35 cellular contexts compared by ENCODE assay signal in genomic region chr12:24519759-24520158, GRCh38.
"Had no signal": no experiment of that assay in that cellular context is flagged by ENCODE, and none has a peak within 500 bp of the region (broad histone marks: within the 10 kb centered on the region; RNA-seq: fewer than 3 reads in every experiment).

No MANE protein-coding gene starts in this region.

- DNase-seq: MG63, MM.1S, MV-4-11, NCI-H1048, NCI-H1092, NCI-H1092 treated with DMSO at 0.1 percent for 48 hours, NCI-H1105, NCI-H1105 treated with DMSO at 0.1 percent for 48 hours, NCI-H1417, NCI-H1417 treated with DMSO at 0.1 percent for 48 hours, NCI-H1436, NCI-H1436 treated with DMSO at 0.1 percent for 48 hours, NCI-H146, NCI-H1694, NCI-H1694 treated with DMSO at 0.1 percent for 48 hours, NCI-H187, NCI-H187 treated with DMSO at 0.1 percent for 48 hours, NCI-H1930, NCI-H2029, NCI-H2029 treated with DMSO at 0.1 percent for 48 hours, NCI-H2081, NCI-H2081 treated with DMSO at 0.1 percent for 48 hours, NCI-H2107, NCI-H2171, NCI-H2171 treated with DMSO at 0.1 percent for 48 hours, NCI-H2227 treated with DMSO at 0.1 percent for 48 hours, NCI-H226, NCI-H345, NCI-H446, NCI-H446 treated with DMSO at 0.1 percent for 48 hours, NCI-H510A, NCI-H510A treated with DMSO at 0.1 percent for 48 hours, NCI-H524, NCI-H524 treated with DMSO at 0.1 percent for 48 hours, NCI-H526 had no signal

- H3K36me3 ChIP-seq: MG63 had no signal

- H3K4me3 ChIP-seq: MG63 had no signal

- H3K27me3 ChIP-seq: MG63 had no signal
